Comparison of ENCODE assay signal across 6 cellular contexts in genomic region chr4:75990129-75990528, GRCh38. TPM values are rescaled to one million over a fixed set of nuclear protein-coding genes. Genes with fewer than 3 reads are reported as not detected.
DNase-seq lines count a peak whose midpoint lies in the region; ATAC-seq and TF ChIP-seq lines count a peak whose summit lies in the region.

No MANE protein-coding gene starts in this region.

- H3K27ac Mint-ChIP-seq in CD8-positive, alpha-beta T cell = peak overlapping the region; percentile 95

- ATAC-seq in CD8-positive, alpha-beta T cell = no peak
- ATAC-seq in GM21528 (IDR thresholded peaks at IDR 0.05; ENCODE audit: low FRiP score, unreplicated experiment) = no peak

- peak overlapping the region; percentile 34 to 81 for H3K9ac ChIP-seq in liver (ENCODE audit: low read depth in 1 of 2, low read length in 2 of 2)

- peaks cover 29% of the 10 kb centered on the region for H3K4me1 Mint-ChIP-seq in CD8-positive, alpha-beta T cell (ENCODE audit: low read depth)

- H3K4me3 ChIP-seq in CD8-positive, alpha-beta T cell (ENCODE audit: low read depth, low read length) = peak overlapping the region; percentile 91
- H3K4me3 ChIP-seq in WERI-Rb-1 (ENCODE audit: low read depth, low read length) (peak overlapping the region; percentile 81), liver (ENCODE audit: low read depth in 1 of 3, low read length in 3 of 3) (peak overlapping the region; percentile 88 to 95 (median 91))

- no peaks in the 10 kb centered on the region for H3K36me3 ChIP-seq in CD8-positive, alpha-beta T cell (ENCODE audit: insufficient read depth, low read length)
- peaks cover 2% of the 10 kb centered on the region for H3K36me3 ChIP-seq in WERI-Rb-1
- no peaks in the 10 kb centered on the region for H3K36me3 ChIP-seq in liver (ENCODE audit: control insufficient read depth in 4 of 4, insufficient read depth in 3 of 4, low read depth in 1 of 4, low read length in 3 of 4)

- peak overlapping the region; percentile 73 for H3K27ac ChIP-seq in CD8-positive, alpha-beta T cell (ENCODE audit: low read depth, low read length)
- H3K27ac ChIP-seq in WERI-Rb-1 (peak overlapping the region; percentile 63), liver (ENCODE audit: low read depth in 1 of 2, low read length in 2 of 2) (peak overlapping the region; percentile 48 to 51)

- H3K36me3 Mint-ChIP-seq in CD8-positive, alpha-beta T cell = peaks cover 24% of the 10 kb centered on the region

- H3K4me1 ChIP-seq in CD8-positive, alpha-beta T cell (ENCODE audit: insufficient read depth, low read length) = peaks cover 37% of the 10 kb centered on the region
- peaks cover 4 to 27% (median 19%) of the 10 kb centered on the region in 4 donors for H3K4me1 ChIP-seq in liver (ENCODE audit: control insufficient read depth in 4 of 4, insufficient read depth in 4 of 4, low read length in 3 of 4)

- CTCF ChIA-PET in CD8-positive, alpha-beta T cell (lab: Charles Lee) = interaction anchor here (0.8 to 1.6 kb wide), 2 partner anchors 74 to 77 kb away, joined by 4 to 6 read pairs; no protein-coding TSS in a partner anchor
- CTCF ChIA-PET in GM10248 (lab: Yijun Ruan, JAX) = interaction anchor here (0.9 to 3.7 kb wide), 3 partner anchors 13 to 77 kb away, joined by 3 to 18 read pairs (median 3); no protein-coding TSS in a partner anchor

- no peaks in the 10 kb centered on the region for H3K9me3 ChIP-seq in CD8-positive, alpha-beta T cell (ENCODE audit: low read length)
- H3K9me3 ChIP-seq in WERI-Rb-1 (ENCODE audit: severe bottlenecking) = no peaks in the 10 kb centered on the region
- no peaks in the 10 kb centered on the region for H3K9me3 ChIP-seq in liver (ENCODE audit: control insufficient read depth in 4 of 4, low read length in 3 of 4)

- H3K9me3 Mint-ChIP-seq in CD8-positive, alpha-beta T cell = no peaks in the 10 kb centered on the region

- intact Hi-C loops in CD8-positive, alpha-beta T cell (cut with DNase I, micrococcal nuclease) = loop anchor here (1.0 to 10.0 kb wide), 8 partner anchors 50 to 1875 kb away; partner anchors contain the start of genes NUP54 (in 2 of the 2), RCHY1 (in 2 of the 2), SCARB2 (in 2 of the 2) and THAP6 (in 2 of the 2)

- no peak for DNase-seq in CD8-positive, alpha-beta T cell
- DNase-seq in WERI-Rb-1 = no peak
- no peak for DNase-seq in DMS79 treated with DMSO at 0.1 percent for 48 hours (lab: John Stamatoyannopoulos, UW)
- no peak for DNase-seq in GM10248 (ENCODE audit: extremely low spot score)

- under 1% methylated on average over 17 of the region's 17 CpGs for WGBS in liver

- no peak for TF ChIP-seq CTCF in CD8-positive, alpha-beta T cell (IDR thresholded peaks at IDR 0.05)
- TF ChIP-seq CTCF in WERI-Rb-1 (IDR thresholded peaks at IDR 0.05; ENCODE audit: low read depth, low read length) (no peak), liver (IDR thresholded peaks at IDR 0.05; ENCODE audit: low read depth, low read length, missing input control) (no peak), GM10248 (IDR thresholded peaks at IDR 0.05; ENCODE audit: control extremely low read depth, extremely low read depth, low read depth, missing control alignments) (no peak)

- peak overlapping the region; percentile 96 for H3K4me3 Mint-ChIP-seq in CD8-positive, alpha-beta T cell

- TF ChIP-seq RAD21 in liver (IDR thresholded peaks at IDR 0.05) = no peak

- peaks cover 1% of the 10 kb centered on the region for H3K27me3 Mint-ChIP-seq in CD8-positive, alpha-beta T cell (ENCODE audit: low read depth)

- H3K27me3 ChIP-seq in CD8-positive, alpha-beta T cell (ENCODE audit: insufficient read depth, low read length) = no peaks in the 10 kb centered on the region
- H3K27me3 ChIP-seq in WERI-Rb-1 (ENCODE audit: insufficient read depth, low read depth, severe bottlenecking) = no peaks in the 10 kb centered on the region
- no peaks in the 10 kb centered on the region for H3K27me3 ChIP-seq in liver (ENCODE audit: control insufficient read depth in 4 of 4, insufficient read depth in 4 of 4, low read length in 3 of 4)

- POLR2A ChIA-PET in CD8-positive, alpha-beta T cell (lab: Charles Lee) = interaction anchor here (1.0 to 2.7 kb wide), 2 partner anchors 50 to 158 kb away, joined by 3 to 16 read pairs; partner anchors contain the start of genes NAAA and NUP54
- POLR2A ChIA-PET in GM10248 (lab: Yijun Ruan, JAX) = no interaction called here

TF ChIP-seq in liver, 16 proteins besides CTCF, POLR2A, EP300 and RAD21:
- TF ChIP-seq RXRA (IDR thresholded peaks at IDR 0.05) = no peak
- no peak for TF ChIP-seq HNF4A (conservative IDR thresholded peaks at IDR 0.05)
- no peak for TF ChIP-seq REST (IDR thresholded peaks at IDR 0.05)
- no peak for TF ChIP-seq YY1 (IDR thresholded peaks at IDR 0.05)
- no peak for TF ChIP-seq FOXA2 (IDR thresholded peaks at IDR 0.05)
- no peak for TF ChIP-seq ATF3 (IDR thresholded peaks at IDR 0.05)
- TF ChIP-seq ZBTB33 (IDR thresholded peaks at IDR 0.05) = no peak

RNA-seq across cellular contexts. Expression of gene SDAD1, which starts 0.6 kb away (rescaled TPM):
- total RNA-seq in CD8-positive, alpha-beta T cell = 10 to 100 TPM; 23.0 to 24.8 TPM
- 10 to 100 TPM; 11.4 to 16.3 TPM for total RNA-seq in liver
- polyA plus RNA-seq in liver = 10 to 100 TPM in 1 of 2 donors, 1 to 10 TPM in 1; 9.8 to 25.3 TPM

RNA-seq across cellular contexts. Expression of gene CXCL9, which starts 17.2 kb away (rescaled TPM):
- total RNA-seq in CD8-positive, alpha-beta T cell = not detected
- total RNA-seq in liver = 1 to 10 TPM; 1.4 to 2.3 TPM
- 1 to 10 TPM in 1 of 2 donors, under 1 TPM in 1; 0.22 to 1.3 TPM for polyA plus RNA-seq in liver

RNA-seq across cellular contexts. Expression of gene CXCL10, which starts 33.2 kb away (rescaled TPM):
- not detected for total RNA-seq in CD8-positive, alpha-beta T cell
- total RNA-seq in liver = 1 to 10 TPM in 1 of 2 donors, under 1 TPM in 1; 0.84 to 9.4 TPM
- polyA plus RNA-seq in liver = 1 to 10 TPM; 1.1 to 1.4 TPM

RNA-seq across cellular contexts. Expression of gene CXCL11, which starts 45.7 kb away (rescaled TPM):
- not detected for total RNA-seq in CD8-positive, alpha-beta T cell
- total RNA-seq in liver = under 1 TPM in 1 of 2 donors, not detected in 1; 0.79 TPM
- under 1 TPM in 1 of 2 donors, not detected in 1; 0.27 TPM for polyA plus RNA-seq in liver

RNA-seq across cellular contexts. Expression of gene NAAA, which starts 49.3 kb away (rescaled TPM):
- total RNA-seq in CD8-positive, alpha-beta T cell = 10 to 100 TPM; 26.1 to 30.4 TPM
- total RNA-seq in liver = 100 to 1,000 TPM in 1 of 2 donors, 10 to 100 TPM in 1; 49.4 to 122 TPM
- polyA plus RNA-seq in liver = 10 to 100 TPM; 42.2 to 65.1 TPM
